Comparison of ENCODE assay signal across 8 cellular contexts in genomic region chr16:4767872-4768548, GRCh38. TPM values are rescaled to one million over a fixed set of nuclear protein-coding genes. Genes with fewer than 3 reads are reported as not detected.
DNase-seq lines count a peak whose midpoint lies in the region; ATAC-seq and TF ChIP-seq lines count a peak whose summit lies in the region.

No MANE protein-coding gene starts in this region.

- peak; percentile 58 for DNase-seq in NCI-H510A treated with DMSO at 0.1 percent for 48 hours (lab: John Stamatoyannopoulos, UW)
- DNase-seq in NCI-H510A (lab: John Stamatoyannopoulos, UW), result no peak
- DNase-seq in adipocyte (ENCODE audit: low read depth), result peak; percentile 54
- no peak for DNase-seq in immature natural killer cell
- DNase-seq in stomach, result no peak
- no peak for DNase-seq in NCI-H446 treated with DMSO at 0.1 percent for 48 hours (lab: John Stamatoyannopoulos, UW)

- no peak for TF ChIP-seq POLR2A in stomach (IDR thresholded peaks at IDR 0.05)

- no peaks in the 10 kb centered on the region for H3K9me3 Mint-ChIP-seq in IgD-negative memory B cell
- H3K9me3 Mint-ChIP-seq in immature natural killer cell, result no peaks in the 10 kb centered on the region

- peak overlapping the region; percentile 48 to 96 (median 88) for H3K27ac Mint-ChIP-seq in IgD-negative memory B cell
- peak overlapping the region; percentile 80 to 94 (median 90) for H3K27ac Mint-ChIP-seq in immature natural killer cell

- WGBS in stomach, 5 donors, result 30 to 53% (median 37%) methylated on average over 17 of the region's 17 CpGs

- H3K4me1 Mint-ChIP-seq in IgD-negative memory B cell (peaks cover 15 to 24% (median 16%) of the 10 kb centered on the region in 3 donors), immature natural killer cell (peaks cover 33 to 37% of the 10 kb centered on the region in 2 donors)

- H3K27me3 ChIP-seq in adipocyte (replicated peaks; ENCODE audit: control insufficient read depth, insufficient read depth, low read length) (no peaks in the 10 kb centered on the region), stomach (no peaks in the 10 kb centered on the region)

- peak overlapping the region; percentile 81 for H3K4me3 ChIP-seq in adipocyte (ENCODE audit: low read length)
- H3K4me3 ChIP-seq in stomach, result peak overlapping the region; percentile 87 to 100 (median 98)

- intact Hi-C loops in stomach (cut with DNase I; ENCODE audit: low total_unique reads), result no loop called here

- no peak for TF ChIP-seq CTCF in stomach (IDR thresholded peaks at IDR 0.05)

- peak overlapping the region; percentile 88 to 94 (median 92) for H3K27ac ChIP-seq in stomach

- H3K4me3 Mint-ChIP-seq in IgD-negative memory B cell (peak overlapping the region; percentile 92 to 98 (median 94)), immature natural killer cell (peak overlapping the region; percentile 88 to 97 (median 91))

- no peak for TF ChIP-seq EP300 in stomach (IDR thresholded peaks at IDR 0.05)

- no peaks in the 10 kb centered on the region for H3K9me3 ChIP-seq in adipocyte (ENCODE audit: control insufficient read depth, low read length)
- H3K9me3 ChIP-seq in stomach, result no peaks in the 10 kb centered on the region

- H3K27me3 Mint-ChIP-seq in IgD-negative memory B cell (no peaks in the 10 kb centered on the region), immature natural killer cell (ENCODE audit: low read depth in 3 of 3) (peaks cover 12 to 23% (median 15%) of the 10 kb centered on the region in 3 donors)

- peaks cover 20% of the 10 kb centered on the region for H3K4me1 ChIP-seq in adipocyte (ENCODE audit: control insufficient read depth, insufficient read depth, low read length)
- peaks cover 24 to 49% (median 44%) of the 10 kb centered on the region in 4 donors for H3K4me1 ChIP-seq in stomach

- H3K36me3 ChIP-seq in adipocyte (ENCODE audit: control insufficient read depth, insufficient read depth, low read length, severe bottlenecking) (peaks cover 13% of the 10 kb centered on the region), stomach (peaks cover 13 to 27% (median 26%) of the 10 kb centered on the region in 4 donors)

- no peak for ATAC-seq in HG02973 (IDR thresholded peaks at IDR 0.05; ENCODE audit: unreplicated experiment)

- peak overlapping the region; percentile 86 for H3K9ac ChIP-seq in adipocyte (ENCODE audit: low read length)

- H3K36me3 Mint-ChIP-seq in IgD-negative memory B cell, result no peaks in the 10 kb centered on the region
- H3K36me3 Mint-ChIP-seq in immature natural killer cell, result no peaks in the 10 kb centered on the region

RNA-seq across cellular contexts. Expression of gene ZNF500, which starts 1.0 kb away (rescaled TPM):
- 17.8 TPM for polyA plus RNA-seq in IgD-negative memory B cell
- 10 to 100 TPM in 1 of 3 donors, 1 to 10 TPM in 2; 4.4 to 13.1 (median 8.9) TPM for polyA plus RNA-seq in immature natural killer cell
- 10 to 100 TPM in 2 of 5 donors, 1 to 10 TPM in 2, under 1 TPM in 1; 0.45 to 19.3 (median 10.0) TPM for total RNA-seq in stomach
- 1 to 10 TPM; 1.8 to 4.3 (median 4.0) TPM for polyA plus RNA-seq in stomach

RNA-seq across cellular contexts. Expression of gene SEPTIN12, which starts 20.1 kb away (rescaled TPM):
- polyA plus RNA-seq in IgD-negative memory B cell, result not detected
- not detected for polyA plus RNA-seq in immature natural killer cell
- not detected for total RNA-seq in stomach
- not detected for polyA plus RNA-seq in stomach

RNA-seq across cellular contexts. Expression of gene SMIM22, which starts 27.2 kb away (rescaled TPM):
- polyA plus RNA-seq in IgD-negative memory B cell (not detected), immature natural killer cell (not detected), stomach (1,000 to 10,000 TPM in 2 of 3 donors, 100 to 1,000 TPM in 1; 481 to 1,027 (median 1,002) TPM)
- 100 to 1,000 TPM in 3 of 5 donors, 10 to 100 TPM in 2; 20.5 to 732 (median 131) TPM for total RNA-seq in stomach

RNA-seq across cellular contexts. Expression of gene DNAAF8, which starts 33.7 kb away (rescaled TPM):
- polyA plus RNA-seq in IgD-negative memory B cell (0.35 TPM), immature natural killer cell (under 1 TPM in 2 of 3 donors, not detected in 1; 0.15 to 0.22 TPM), stomach (1 to 10 TPM in 1 of 3 donors, under 1 TPM in 1, not detected in 1; 0.68 to 1.2 TPM)
- 1 to 10 TPM in 1 of 5 donors, not detected in 4; 1.8 TPM for total RNA-seq in stomach

RNA-seq across cellular contexts. Expression of gene ANKS3, which starts 33.9 kb away (rescaled TPM):
- polyA plus RNA-seq in IgD-negative memory B cell (5.3 TPM), immature natural killer cell (1 to 10 TPM; 1.4 to 6.4 (median 2.6) TPM), stomach (10 to 100 TPM; 16.2 to 25.0 (median 24.3) TPM)
- 100 to 1,000 TPM in 1 of 5 donors, 10 to 100 TPM in 4; 11.6 to 183 (median 33.5) TPM for total RNA-seq in stomach

Comparison
In these comparisons a context has a peak if more than half of its experiments do, and no peak if none do; other contexts are left out.
1. DNase-seq: peak in NCI-H510A treated with DMSO at 0.1 percent for 48 hours (single experiment) and adipocyte (single experiment); none in NCI-H510A (single experiment), immature natural killer cell (0 of 3), stomach (single experiment) and NCI-H446 treated with DMSO at 0.1 percent for 48 hours (single experiment).
2. RNA of gene SMIM22, which starts 27.2 kb away (polyA plus RNA-seq): 481 to 1,027 TPM in stomach; not detected in IgD-negative memory B cell (single experiment) and not detected in immature natural killer cell; every median in the first group is over 100 times any median in the second.